ENCODE assay signal across 13 cellular contexts in the genomic region with DNA sequence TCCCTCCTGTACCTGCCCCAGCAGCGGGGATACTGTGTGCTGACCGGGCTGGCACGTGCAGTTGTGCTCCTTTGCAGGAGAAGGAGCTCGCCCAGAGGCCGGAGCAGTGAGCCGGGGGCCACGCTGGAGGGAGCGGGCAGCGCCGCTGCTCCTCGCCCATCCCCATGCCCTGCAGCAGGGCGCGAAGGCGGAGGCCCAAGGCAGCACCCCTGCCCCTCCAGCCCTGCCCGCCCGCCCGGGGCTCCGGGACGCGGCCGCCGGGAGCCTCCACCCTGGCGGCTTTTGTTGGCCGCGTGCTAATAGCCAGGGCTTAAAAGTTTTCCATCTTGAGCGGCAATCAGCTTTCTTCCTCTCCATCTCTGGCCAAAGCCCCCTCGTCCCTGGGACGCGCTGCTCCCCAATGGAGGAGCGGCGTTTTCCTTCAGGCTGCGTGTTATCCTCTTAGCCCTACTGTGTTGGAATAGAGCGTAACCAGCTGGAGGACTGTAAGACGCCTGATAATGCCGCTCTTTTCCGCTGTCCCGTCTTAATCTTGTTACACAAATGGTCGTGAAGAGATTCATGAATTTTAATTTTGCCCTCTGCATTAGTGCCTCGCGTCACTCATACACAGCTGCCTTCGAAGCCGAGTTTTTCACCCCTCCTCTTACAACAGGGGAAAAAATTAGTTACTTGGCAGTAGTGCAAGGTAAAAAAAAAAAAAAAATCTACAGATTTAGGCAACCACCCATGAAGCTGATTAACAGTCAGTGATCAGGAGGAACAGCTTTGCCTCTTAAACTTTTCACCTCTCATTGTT.
A peak's percentile ranks its signal among the peaks of the same experiment; 100 is the strongest.
DNase-seq lines count a peak whose midpoint lies in the region; ATAC-seq and TF ChIP-seq lines count a peak whose summit lies in the region.
"Had no signal": no experiment of that assay in that cellular context is flagged by ENCODE, and none has a peak within 500 bp of the region (broad histone marks: within the 10 kb centered on the region; RNA-seq: fewer than 3 reads in every experiment).

No MANE protein-coding gene starts in this region.

- no peak overlapping the region for H3K9ac ChIP-seq in smooth muscle cell (ENCODE audit: low read depth)

- CTCF ChIA-PET in activated CD4-positive, alpha-beta T cell treated with anti-CD3 and anti-CD28 coated beads, Interleukin-2, amount 10 ng/mL, durations not matched to agents 7 days and 5 days (lab: Charles Lee): no interaction called here

- no peak for ATAC-seq in natural killer cell
- ATAC-seq: left lobe of liver had no signal

- peaks cover 58% of the 10 kb centered on the region for H3K4me1 ChIP-seq in smooth muscle cell (ENCODE audit: low read depth)
- H3K4me1 ChIP-seq: thyroid gland had no signal

- no peaks in the 10 kb centered on the region for H3K79me2 ChIP-seq in smooth muscle cell (ENCODE audit: low read depth)

- peaks cover 13% of the 10 kb centered on the region for H3K27me3 Mint-ChIP-seq in activated CD4-positive, alpha-beta T cell treated with anti-CD3 and anti-CD28 coated beads, Interleukin-2, amount 10 ng/mL, durations not matched to agents 7 days and 5 days
- peaks cover 18 to 46% of the 10 kb centered on the region in 2 donors for H3K27me3 Mint-ChIP-seq in natural killer cell (ENCODE audit: low read depth in 2 of 2)

- in situ Hi-C loops in astrocyte of the cerebellum (cut with HindIII; ENCODE audit: low sequenced_read_pairs): no loop called here

- H3K36me3 ChIP-seq in smooth muscle cell (ENCODE audit: low read depth): no peaks in the 10 kb centered on the region
- H3K36me3 ChIP-seq: thyroid gland had no signal

- no peak overlapping the region for H3K27ac ChIP-seq in smooth muscle cell (ENCODE audit: low read depth)
- H3K27ac ChIP-seq: thyroid gland had no signal

- H3F3A ChIP-seq in smooth muscle cell (ENCODE audit: low read depth): no peaks in the 10 kb centered on the region

- no peak overlapping the region for H2AFZ ChIP-seq in smooth muscle cell (ENCODE audit: low read depth)

- H3K4me3 Mint-ChIP-seq in activated CD4-positive, alpha-beta T cell treated with anti-CD3 and anti-CD28 coated beads, Interleukin-2, amount 10 ng/mL, durations not matched to agents 7 days and 5 days: no peak overlapping the region
- H3K4me3 Mint-ChIP-seq in natural killer cell: no peak overlapping the region

- peaks cover 95% of the 10 kb centered on the region for H3K27me3 ChIP-seq in smooth muscle cell (ENCODE audit: low read depth)
- H3K27me3 ChIP-seq: thyroid gland had no signal

- H3K36me3 Mint-ChIP-seq in activated CD4-positive, alpha-beta T cell treated with anti-CD3 and anti-CD28 coated beads, Interleukin-2, amount 10 ng/mL, durations not matched to agents 7 days and 5 days (ENCODE audit: low read depth): no peaks in the 10 kb centered on the region
- H3K36me3 Mint-ChIP-seq in natural killer cell: peaks cover 10% of the 10 kb centered on the region

- 9% methylated on average over 35 of the region's 42 CpGs for WGBS in smooth muscle cell (ENCODE audit: low lambda C conversion rate)

- no peaks in the 10 kb centered on the region for H3K9me3 Mint-ChIP-seq in activated CD4-positive, alpha-beta T cell treated with anti-CD3 and anti-CD28 coated beads, Interleukin-2, amount 10 ng/mL, durations not matched to agents 7 days and 5 days
- H3K9me3 Mint-ChIP-seq in natural killer cell: no peaks in the 10 kb centered on the region

- intact Hi-C loops in natural killer cell (cut with micrococcal nuclease): no loop called here

- H3K9me3 ChIP-seq in smooth muscle cell (replicated peaks; ENCODE audit: low read depth): no peaks in the 10 kb centered on the region
- H3K9me3 ChIP-seq: thyroid gland had no signal

- no peaks in the 10 kb centered on the region for H3K4me1 Mint-ChIP-seq in activated CD4-positive, alpha-beta T cell treated with anti-CD3 and anti-CD28 coated beads, Interleukin-2, amount 10 ng/mL, durations not matched to agents 7 days and 5 days
- H3K4me1 Mint-ChIP-seq in natural killer cell: no peaks in the 10 kb centered on the region

- no peak for TF ChIP-seq CTCF in astrocyte of the cerebellum (IDR thresholded peaks at IDR 0.05; ENCODE audit: low read depth, low read length, missing control alignments)
- no peak for TF ChIP-seq CTCF in smooth muscle cell (IDR thresholded peaks at IDR 0.05; ENCODE audit: borderline replicate concordance, insufficient read depth, poor library complexity, severe bottlenecking)
- TF ChIP-seq CTCF in natural killer cell (IDR thresholded peaks at IDR 0.05): no peak

- H3K4me2 ChIP-seq in smooth muscle cell: peak overlapping the region; percentile 61

- DNase-seq in NCI-H1092 treated with DMSO at 0.1 percent for 48 hours (lab: John Stamatoyannopoulos, UW): peak; percentile 46
- no peak for DNase-seq in NCI-H1092 (lab: John Stamatoyannopoulos, UW)
- no peak for DNase-seq in astrocyte of the cerebellum (ENCODE audit: low read depth)
- peak; percentile 34 for DNase-seq in iPS-NIHi7 (ENCODE audit: extremely low spot score)
- DNase-seq in smooth muscle cell (lab: John Stamatoyannopoulos, UW; ENCODE audit: unreplicated experiment): no peak
- no peak for DNase-seq in activated CD4-positive, alpha-beta T cell treated with anti-CD3 and anti-CD28 coated beads, Interleukin-2, amount 10 ng/mL, durations not matched to agents 7 days and 5 days
- DNase-seq in natural killer cell: no peak
- no peak for DNase-seq in activated naive CD4-positive, alpha-beta T cell treated with anti-CD3 and anti-CD28 coated beads, Interleukin-2, amount 50 U/mL, for 16 hours
- DNase-seq: 8988T; activated CD4-positive, alpha-beta T cell treated with anti-CD3 and anti-CD28 coated beads, Interleukin-2, amount 50 U/mL, for 48 hours; NCI-H526 treated with DMSO at 0.1 percent for 48 hours; thyroid gland had no signal

- no peaks in the 10 kb centered on the region for H4K20me1 ChIP-seq in smooth muscle cell (ENCODE audit: low read depth)

- peak overlapping the region; percentile 12 for H3K4me3 ChIP-seq in astrocyte of the cerebellum (ENCODE audit: low read depth, low read length)
- H3K4me3 ChIP-seq in smooth muscle cell: no peak overlapping the region
- H3K4me3 ChIP-seq: thyroid gland had no signal

- POLR2A ChIA-PET in activated CD4-positive, alpha-beta T cell treated with anti-CD3 and anti-CD28 coated beads, Interleukin-2, amount 10 ng/mL, durations not matched to agents 7 days and 5 days (lab: Charles Lee): no interaction called here

- no peak overlapping the region for H3K27ac Mint-ChIP-seq in activated CD4-positive, alpha-beta T cell treated with anti-CD3 and anti-CD28 coated beads, Interleukin-2, amount 10 ng/mL, durations not matched to agents 7 days and 5 days
- no peak overlapping the region for H3K27ac Mint-ChIP-seq in natural killer cell

Comparison
In these comparisons a context has a peak if more than half of its experiments do, and no peak if none do; other contexts are left out.
1. DNase-seq: peak in NCI-H1092 treated with DMSO at 0.1 percent for 48 hours (single experiment) and iPS-NIHi7 (single experiment); none in NCI-H1092 (single experiment), astrocyte of the cerebellum (single experiment), smooth muscle cell (single experiment), activated CD4-positive, alpha-beta T cell treated with anti-CD3 and anti-CD28 coated beads, Interleukin-2, amount 10 ng/mL, durations not matched to agents 7 days and 5 days (single experiment), natural killer cell (single experiment) and activated naive CD4-positive, alpha-beta T cell treated with anti-CD3 and anti-CD28 coated beads, Interleukin-2, amount 50 U/mL, for 16 hours (single experiment).